In genomic region chrX:123822965-123823364, GRCh38 we compare ENCODE assay signal across 28 cellular contexts.
"Had no signal": no experiment of that assay in that cellular context is flagged by ENCODE, and none has a peak within 500 bp of the region (broad histone marks: within the 10 kb centered on the region; RNA-seq: fewer than 3 reads in every experiment).

No MANE protein-coding gene starts in this region.

- FAIRE-seq: colon, kidney had no signal

- H3K9me3 ChIP-seq: breast epithelium, neutrophil, ovary, prostate gland, thoracic aorta, uterus had no signal

- H3K4me1 ChIP-seq: breast epithelium, prostate gland, uterus had no signal

- ATAC-seq: activated CD8-positive, alpha-beta T cell treated with anti-CD3 and anti-CD28 coated beads for 36 hours; activated naive CD8-positive, alpha-beta T cell treated with anti-CD3 and anti-CD28 coated beads, Interleukin-2, amount 50 U/mL, for 24 hours; activated T-cell treated with anti-CD3 and anti-CD28 coated beads, Interleukin-2, amount 50 U/mL, for 4 hours had no signal

- H3K27ac Mint-ChIP-seq: activated B cell treated with CpG ODN at 0.5 μM for 24 hours; activated CD8-positive, alpha-beta T cell treated with anti-CD3 and anti-CD28 coated beads for 36 hours; activated naive CD4-positive, alpha-beta T cell treated with anti-CD3 and anti-CD28 coated beads, Interleukin-2, amount 50 U/mL, for 24 hours; activated naive CD8-positive, alpha-beta T cell treated with anti-CD3 and anti-CD28 coated beads, Interleukin-2, amount 50 U/mL, for 24 hours; activated T-helper 2 cell treated with anti-CD3 and anti-CD28 coated beads, Interferon-gamma antibody, Interleukin-2, Interleukin-4, amounts not matched to agents 10 μg/mL and 5 μg/mL and 100 μg/mL, durations not matched to agents 14 hours and 24 hours and 36 hours; immature natural killer cell; naive B cell; nephron progenitor cell; stimulated activated naive CD8-positive, alpha-beta T cell treated with anti-CD3 and anti-CD28 coated beads, Interleukin-15, Interleukin-2, amounts not matched to agents 100 ng/mL and 50 ng/mL, for 24 hours; T-helper 2 cell treated with Interferon-gamma antibody and Interleukin-4, amounts not matched to agents 5 μg/mL and 100 μg/mL, for 36 hours; type B pancreatic cell had no signal

- H3K4me3 ChIP-seq: breast epithelium, lung, ovary, prostate gland, thoracic aorta, uterus had no signal

- H3K4me3 Mint-ChIP-seq: activated B cell treated with CpG ODN at 0.5 μM for 24 hours; activated CD8-positive, alpha-beta T cell treated with anti-CD3 and anti-CD28 coated beads for 36 hours; activated naive CD4-positive, alpha-beta T cell treated with anti-CD3 and anti-CD28 coated beads, Interleukin-2, amount 50 U/mL, for 24 hours; activated naive CD8-positive, alpha-beta T cell treated with anti-CD3 and anti-CD28 coated beads, Interleukin-2, amount 50 U/mL, for 24 hours; activated T-cell treated with anti-CD3 and anti-CD28 coated beads, Interleukin-2, amount 50 U/mL, for 4 hours; immature natural killer cell; naive B cell; nephron progenitor cell; stimulated activated naive CD8-positive, alpha-beta T cell treated with anti-CD3 and anti-CD28 coated beads, Interleukin-15, Interleukin-2, amounts not matched to agents 100 ng/mL and 50 ng/mL, for 24 hours; T-helper 2 cell treated with Interferon-gamma antibody and Interleukin-4, amounts not matched to agents 5 μg/mL and 100 μg/mL, for 36 hours; type B pancreatic cell had no signal

- H3K4me1 Mint-ChIP-seq: activated naive CD4-positive, alpha-beta T cell treated with anti-CD3 and anti-CD28 coated beads, Interleukin-2, amount 50 U/mL, for 24 hours; activated naive CD8-positive, alpha-beta T cell treated with anti-CD3 and anti-CD28 coated beads, Interleukin-2, amount 50 U/mL, for 24 hours; immature natural killer cell; naive B cell had no signal

- H3K9me3 Mint-ChIP-seq: activated B cell treated with CpG ODN at 0.5 μM for 24 hours; activated CD8-positive, alpha-beta T cell treated with anti-CD3 and anti-CD28 coated beads for 36 hours; activated naive CD4-positive, alpha-beta T cell treated with anti-CD3 and anti-CD28 coated beads, Interleukin-2, amount 50 U/mL, for 24 hours; activated naive CD8-positive, alpha-beta T cell treated with anti-CD3 and anti-CD28 coated beads, Interleukin-2, amount 50 U/mL, for 24 hours; activated T-cell treated with anti-CD3 and anti-CD28 coated beads, Interleukin-2, amount 50 U/mL, for 4 hours; activated T-helper 2 cell treated with anti-CD3 and anti-CD28 coated beads, Interferon-gamma antibody, Interleukin-2, Interleukin-4, amounts not matched to agents 10 μg/mL and 5 μg/mL and 100 μg/mL, durations not matched to agents 14 hours and 24 hours and 36 hours; immature natural killer cell; stimulated activated naive CD8-positive, alpha-beta T cell treated with anti-CD3 and anti-CD28 coated beads, Interleukin-15, Interleukin-2, amounts not matched to agents 100 ng/mL and 50 ng/mL, for 24 hours; T-helper 2 cell treated with Interferon-gamma antibody and Interleukin-4, amounts not matched to agents 5 μg/mL and 100 μg/mL, for 36 hours had no signal

- H3K27me3 ChIP-seq: breast epithelium, neutrophil, ovary, uterus had no signal

- DNase-seq: activated B cell treated with CpG ODN at 0.5 μM for 24 hours; activated CD4-positive, alpha-beta T cell treated with anti-CD3 and anti-CD28 coated beads, Interleukin-2, amount 50 U/mL, for 1 hour; activated CD8-positive, alpha-beta T cell treated with anti-CD3 and anti-CD28 coated beads for 36 hours; activated naive CD8-positive, alpha-beta T cell treated with anti-CD3 and anti-CD28 coated beads, Interleukin-2, amount 50 U/mL, for 24 hours; activated T-cell treated with anti-CD3 and anti-CD28 coated beads, Interleukin-2, amount 50 U/mL, for 4 hours; effector memory CD4-positive, alpha-beta T cell; head of caudate nucleus; hypothalamus; immature natural killer cell; kidney; naive B cell; nephron progenitor cell; ovary; stimulated activated CD4-positive, alpha-beta T cell treated with anti-CD3 and anti-CD28 coated beads, Interleukin-15, amount 100 ng/mL, for 24 hours; stimulated activated CD4-positive, alpha-beta T cell treated with anti-CD3 and anti-CD28 coated beads, Interleukin-2, amount 100 ng/mL, for 24 hours; T-helper 1 cell; uterus had no signal

- H3K27ac ChIP-seq: breast epithelium, neutrophil, ovary, prostate gland, thoracic aorta, uterus had no signal

- H3K27me3 Mint-ChIP-seq: activated B cell treated with CpG ODN at 0.5 μM for 24 hours; activated CD8-positive, alpha-beta T cell treated with anti-CD3 and anti-CD28 coated beads for 36 hours; activated naive CD4-positive, alpha-beta T cell treated with anti-CD3 and anti-CD28 coated beads, Interleukin-2, amount 50 U/mL, for 24 hours; activated naive CD8-positive, alpha-beta T cell treated with anti-CD3 and anti-CD28 coated beads, Interleukin-2, amount 50 U/mL, for 24 hours; naive B cell; stimulated activated naive CD8-positive, alpha-beta T cell treated with anti-CD3 and anti-CD28 coated beads, Interleukin-15, Interleukin-2, amounts not matched to agents 100 ng/mL and 50 ng/mL, for 24 hours; type B pancreatic cell had no signal

- H3K36me3 Mint-ChIP-seq: activated naive CD4-positive, alpha-beta T cell treated with anti-CD3 and anti-CD28 coated beads, Interleukin-2, amount 50 U/mL, for 24 hours; immature natural killer cell; naive B cell; type B pancreatic cell had no signal

- H3K36me3 ChIP-seq: breast epithelium, neutrophil, ovary, prostate gland, thoracic aorta, uterus had no signal
